Comparison of ENCODE assay signal across 17 cellular contexts in the genomic region with DNA sequence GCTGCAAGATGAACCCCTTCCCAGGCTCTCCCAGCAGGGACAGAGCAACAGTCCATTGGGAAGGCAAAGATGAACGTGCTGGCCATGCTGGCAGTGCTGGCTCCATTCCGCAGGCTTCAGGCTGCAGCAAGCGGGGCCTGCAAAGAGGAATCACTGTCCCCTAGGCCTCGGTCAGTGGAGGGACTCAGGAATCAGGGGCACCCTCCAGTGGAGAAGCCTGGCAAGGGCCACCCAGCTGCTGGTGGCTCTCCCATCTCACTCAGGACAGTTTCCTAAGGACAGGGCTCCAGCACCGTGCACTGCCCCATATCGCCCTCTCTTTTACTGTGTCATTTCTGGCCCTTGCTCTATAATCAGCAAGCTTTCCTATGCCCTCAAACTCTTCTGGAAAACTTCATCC.
DNase-seq lines count a peak whose midpoint lies in the region; ATAC-seq and TF ChIP-seq lines count a peak whose summit lies in the region.
"Had no signal": no experiment of that assay in that cellular context is flagged by ENCODE, and none has a peak within 500 bp of the region (broad histone marks: within the 10 kb centered on the region; RNA-seq: fewer than 3 reads in every experiment).

No MANE protein-coding gene starts in this region.

- H3K9me3 ChIP-seq in HCT116 (ENCODE audit: control insufficient read depth in 1 of 2, insufficient read depth in 1 of 2, low read depth in 1 of 2, low read length in 2 of 2): no peaks in the 10 kb centered on the region
- H3K9me3 ChIP-seq in adrenal gland (replicated peaks in 1 of 3): no peaks in the 10 kb centered on the region
- H3K9me3 ChIP-seq: BLaER1, sigmoid colon, thoracic aorta had no signal

- DNase-seq in Calu3 (peak; percentile 12), HCT116 (ENCODE audit: low read depth, low spot score) (peak; percentile 6), WTC11 (ENCODE audit: low spot score) (peak; percentile 24), mesendoderm (peak; percentile 61), natural killer cell (no peak), GM19238 (ENCODE audit: insufficient read length, low spot score) (no peak), adrenal gland (no peak)
- DNase-seq: activated effector memory CD4-positive, alpha-beta T cell treated with Interleukin-2 at 50 U/mL for 16 hours; foreskin melanocyte; HCEC 1CT; IMR-90; sigmoid colon; stimulated activated CD4-positive, alpha-beta T cell treated with anti-CD3 and anti-CD28 coated beads, Interleukin-2, amount 100 ng/mL, for 48 hours had no signal

- peak; percentile 47 for TF ChIP-seq RAD21 in HCT116 (IDR thresholded peaks at IDR 0.05; ENCODE audit: low read depth)

- no peak for TF ChIP-seq CTCF in Calu3 (IDR thresholded peaks at IDR 0.05; ENCODE audit: unreplicated experiment)
- TF ChIP-seq CTCF in HCT116 (IDR thresholded peaks at IDR 0.05 in 2 of 3, conservative IDR thresholded peaks at IDR 0.05 in 1 of 3; ENCODE audit: borderline replicate concordance in 1 of 3, insufficient read depth in 1 of 3, low read depth in 2 of 3, low read length in 2 of 3): peak in 2 of 3 experiments; percentile 35 to 47; a peak in 4 of 6 replicates
- no peak for TF ChIP-seq CTCF in WTC11 (IDR thresholded peaks at IDR 0.05)
- no peak for TF ChIP-seq CTCF in natural killer cell (IDR thresholded peaks at IDR 0.05)
- no peak for TF ChIP-seq CTCF in adrenal gland (IDR thresholded peaks at IDR 0.05)

- no peak overlapping the region for H2BK5ac ChIP-seq in mesendoderm (ENCODE audit: low read length)

- H3K36me3 ChIP-seq in HCT116 (ENCODE audit: control insufficient read depth in 1 of 2, insufficient read depth in 2 of 2, low read length in 2 of 2) (no peaks in the 10 kb centered on the region), mesendoderm (ENCODE audit: control insufficient read depth, insufficient read depth, low read length) (no peaks in the 10 kb centered on the region), adrenal gland (replicated peaks in 1 of 2) (no peaks in the 10 kb centered on the region)
- H3K36me3 ChIP-seq: BLaER1, sigmoid colon, thoracic aorta had no signal

- H4K5ac ChIP-seq in mesendoderm (ENCODE audit: low read length): no peak overlapping the region

- H3K9ac ChIP-seq in HCT116 (ENCODE audit: low read length) (no peak overlapping the region), mesendoderm (ENCODE audit: low read length) (no peak overlapping the region)
- H3K9ac ChIP-seq: BLaER1 had no signal

- intact Hi-C loops in Calu3 (cut with micrococcal nuclease; ENCODE audit: unreplicated experiment): no loop called here
- intact Hi-C loops in HCT116 (cut with micrococcal nuclease): loop anchor here (5.0 to 10.0 kb wide), 2 partner anchors 495 to 632 kb away; no protein-coding TSS in a partner anchor
- intact Hi-C loops in natural killer cell (cut with micrococcal nuclease): no loop called here
- intact Hi-C loops in adrenal gland (cut with DNase I): no loop called here

- H3K9me3 Mint-ChIP-seq in Calu3 (ENCODE audit: low read depth, unreplicated experiment) (no peaks in the 10 kb centered on the region), WTC11 (no peaks in the 10 kb centered on the region), natural killer cell (peaks cover 0 to 10% of the 10 kb centered on the region in 2 donors)

- no peaks in the 10 kb centered on the region for H3K27me3 Mint-ChIP-seq in Calu3 (ENCODE audit: unreplicated experiment)
- H3K27me3 Mint-ChIP-seq in WTC11 (ENCODE audit: low read depth): no peaks in the 10 kb centered on the region
- H3K27me3 Mint-ChIP-seq in natural killer cell (ENCODE audit: low read depth in 2 of 2): no peaks in the 10 kb centered on the region

- H3K4me1 Mint-ChIP-seq in Calu3 (ENCODE audit: low read depth, unreplicated experiment) (no peaks in the 10 kb centered on the region), WTC11 (no peaks in the 10 kb centered on the region), natural killer cell (no peaks in the 10 kb centered on the region)

- RAD21 ChIA-PET in HCT116 (lab: Charles Lee; ENCODE audit: low non-redundant PET in 1 of 2, low total read pairs in 2 of 2, uncharacterized antibody in 2 of 2, unreplicated experiment in 2 of 2): no interaction called here

- H3K4me3 Mint-ChIP-seq in Calu3 (ENCODE audit: low read depth, unreplicated experiment) (no peak overlapping the region), WTC11 (no peak overlapping the region), natural killer cell (no peak overlapping the region)

- CTCF ChIA-PET in Calu3 (lab: Charles Lee): no interaction called here
- CTCF ChIA-PET in HCT116 (lab: Charles Lee): interaction anchor here (0.7 to 1.0 kb wide), 3 partner anchors 30 to 626 kb away, joined by 3 read pairs; no protein-coding TSS in a partner anchor
- CTCF ChIA-PET in WTC11 (lab: Charles Lee): interaction anchor here (1.0 kb wide), 1 partner anchor 55 kb away, joined by 3 read pairs; no protein-coding TSS in a partner anchor

- no peak overlapping the region for H3K4me3 ChIP-seq in HCT116 (replicated peaks in 1 of 2; ENCODE audit: low read depth in 1 of 2, low read length in 2 of 2)
- H3K4me3 ChIP-seq in mesendoderm (ENCODE audit: low read length): no peak overlapping the region
- no peak overlapping the region for H3K4me3 ChIP-seq in adrenal gland
- H3K4me3 ChIP-seq: BLaER1, GM12878, sigmoid colon, thoracic aorta had no signal

- H3K4me2 ChIP-seq in HCT116 (ENCODE audit: low read length): no peak overlapping the region
- H3K4me2 ChIP-seq in mesendoderm (ENCODE audit: low read length): no peak overlapping the region
- H3K4me2 ChIP-seq: BLaER1 had no signal

- H3K36me3 Mint-ChIP-seq in Calu3 (ENCODE audit: insufficient read depth, unreplicated experiment) (no peaks in the 10 kb centered on the region), WTC11 (no peaks in the 10 kb centered on the region), natural killer cell (no peaks in the 10 kb centered on the region)

- WGBS in mesendoderm (ENCODE audit: extremely low coverage, insufficient coverage, low lambda C conversion rate): no CpG with 5 or more reads among the region's 6 CpGs
- WGBS in adrenal gland, 4 donors: 70 to 87% (median 80%) methylated on average over 3 to 6 of the region's 6 CpGs

- no peak overlapping the region for H4K8ac ChIP-seq in mesendoderm (ENCODE audit: low read depth, low read length)

- no peak overlapping the region for H2BK120ac ChIP-seq in mesendoderm (ENCODE audit: low read depth, low read length)

- no peak overlapping the region for H3K27ac Mint-ChIP-seq in Calu3 (ENCODE audit: unreplicated experiment)
- no peak overlapping the region for H3K27ac Mint-ChIP-seq in WTC11
- H3K27ac Mint-ChIP-seq in natural killer cell: no peak overlapping the region

- no peak for TF ChIP-seq POLR2A in HCT116 (IDR thresholded peaks at IDR 0.05; ENCODE audit: borderline replicate concordance, extremely low read depth, insufficient read depth, insufficient read length)
- TF ChIP-seq POLR2A in adrenal gland (IDR thresholded peaks at IDR 0.05): no peak

- ATAC-seq in HCT116: peak; percentile 73
- ATAC-seq in WTC11: peak; percentile 72
- no peak for ATAC-seq in natural killer cell
- ATAC-seq in HG03521 (IDR thresholded peaks at IDR 0.05; ENCODE audit: unreplicated experiment): no peak
- ATAC-seq: GM12878 had no signal

- no peak overlapping the region for H3K27ac ChIP-seq in HCT116 (ENCODE audit: low read depth, low read length)
- no peak overlapping the region for H3K27ac ChIP-seq in mesendoderm (ENCODE audit: low read depth, low read length)
- no peak overlapping the region for H3K27ac ChIP-seq in adrenal gland
- H3K27ac ChIP-seq: BLaER1, sigmoid colon, thoracic aorta had no signal

- no peaks in the 10 kb centered on the region for H3K79me1 ChIP-seq in mesendoderm (ENCODE audit: low read length)

- H2AFZ ChIP-seq in HCT116 (ENCODE audit: low read depth, low read length, poor library complexity, severe bottlenecking): no peak overlapping the region

- BruUV-seq in Calu3 (replicated peaks; lab: Mats Ljungman, UMichigan) (no TSS peak), HCT116 (replicated peaks; lab: Mats Ljungman, UMichigan) (no TSS peak)

- no peak overlapping the region for H2AK5ac ChIP-seq in mesendoderm (ENCODE audit: low read length)

- no peaks in the 10 kb centered on the region for H4K20me1 ChIP-seq in HCT116 (ENCODE audit: insufficient read depth)
- H4K20me1 ChIP-seq: BLaER1 had no signal

- H3K4me1 ChIP-seq in HCT116 (ENCODE audit: control insufficient read depth in 1 of 2, insufficient read depth in 2 of 2, low read length in 2 of 2): peaks cover 14 to 40% of the 10 kb centered on the region in 2 experiments; a peak in 3 of 4 replicates
- no peaks in the 10 kb centered on the region for H3K4me1 ChIP-seq in mesendoderm (ENCODE audit: control insufficient read depth, low read depth, low read length)
- no peaks in the 10 kb centered on the region for H3K4me1 ChIP-seq in adrenal gland (replicated peaks in 1 of 2)
- H3K4me1 ChIP-seq: BLaER1, sigmoid colon had no signal

- H3K4ac ChIP-seq in mesendoderm (ENCODE audit: low read depth, low read length): no peak overlapping the region

- no peak overlapping the region for H3K56ac ChIP-seq in mesendoderm (ENCODE audit: low read length)

- H3K18ac ChIP-seq in mesendoderm (ENCODE audit: low read length): no peak overlapping the region

- POLR2A ChIA-PET in HCT116 (lab: Charles Lee) (no interaction called here), WTC11 (lab: Charles Lee) (no interaction called here)

- no peak overlapping the region for H3K23ac ChIP-seq in mesendoderm (ENCODE audit: low read length)

- H3K79me2 ChIP-seq in HCT116 (ENCODE audit: insufficient read depth, low read length): no peaks in the 10 kb centered on the region
- no peaks in the 10 kb centered on the region for H3K79me2 ChIP-seq in mesendoderm (ENCODE audit: control insufficient read depth, insufficient read depth, low read length)

- H3K27me3 ChIP-seq in HCT116 (ENCODE audit: insufficient read depth, low read length): no peaks in the 10 kb centered on the region
- no peaks in the 10 kb centered on the region for H3K27me3 ChIP-seq in mesendoderm (ENCODE audit: insufficient read depth, low read length, poor library complexity)
- no peaks in the 10 kb centered on the region for H3K27me3 ChIP-seq in adrenal gland
- H3K27me3 ChIP-seq: BLaER1, sigmoid colon had no signal

- H2BK15ac ChIP-seq in mesendoderm (replicated peaks; ENCODE audit: low read depth): no peak overlapping the region

- no peaks in the 10 kb centered on the region for H3K9me2 ChIP-seq in HCT116 (ENCODE audit: insufficient read depth)

TF ChIP-seq in HCT116, 20 proteins besides CTCF, POLR2A, EP300 and RAD21:
- TF ChIP-seq ZFX (IDR thresholded peaks at IDR 0.05) (no peak), ELF1 (IDR thresholded peaks at IDR 0.05; ENCODE audit: borderline replicate concordance, low read depth) (no peak)

Comparison
In these comparisons a context has a peak if more than half of its experiments do, and no peak if none do; other contexts are left out.
1. DNase-seq: peak in Calu3 (single experiment), HCT116 (single experiment), WTC11 (single experiment) and mesendoderm (single experiment); none in natural killer cell (single experiment), GM19238 (single experiment) and adrenal gland (0 of 7).
2. CTCF ChIP-seq: peak in HCT116 (2 of 3); none in Calu3 (single experiment), WTC11 (single experiment), natural killer cell (single experiment) and adrenal gland (0 of 6).
3. ATAC-seq: peak in HCT116 (single experiment) and WTC11 (single experiment); none in natural killer cell (0 of 3) and HG03521 (single experiment).